Comparison of ENCODE assay signal across 16 cellular contexts in genomic region chr15:94097567-94097966, GRCh38.
DNase-seq lines count a peak whose midpoint lies in the region; ATAC-seq, FAIRE-seq and TF ChIP-seq lines count a peak whose summit lies in the region.
"Had no signal": no experiment of that assay in that cellular context is flagged by ENCODE, and none has a peak within 500 bp of the region (broad histone marks: within the 10 kb centered on the region; RNA-seq: fewer than 3 reads in every experiment).

No MANE protein-coding gene starts in this region.

- H3K79me2 ChIP-seq in GM23248 (ENCODE audit: insufficient read depth), result no peaks in the 10 kb centered on the region
- no peaks in the 10 kb centered on the region for H3K79me2 ChIP-seq in astrocyte (ENCODE audit: insufficient read depth, low read length)
- H3K79me2 ChIP-seq in OCI-LY7 (ENCODE audit: insufficient read depth, low read depth, low read length), result no peaks in the 10 kb centered on the region

- no peak overlapping the region for H3K4me2 ChIP-seq in GM23248 (ENCODE audit: unreplicated experiment)
- H3K4me2 ChIP-seq in astrocyte (ENCODE audit: low read length), result no peak overlapping the region
- no peak overlapping the region for H3K4me2 ChIP-seq in OCI-LY7 (ENCODE audit: low read length)
- H3K4me2 ChIP-seq: BLaER1 treated with 17β-estradiol and CSF1 and Interleukin-3, amounts not matched to agents 10 nM and 100 nM had no signal

- H3K9me2 ChIP-seq in GM23248 (ENCODE audit: insufficient read depth) (no peaks in the 10 kb centered on the region), OCI-LY7 (ENCODE audit: insufficient read depth, low read length) (no peaks in the 10 kb centered on the region)

- H3K9ac ChIP-seq in GM23248 (no peak overlapping the region), astrocyte (ENCODE audit: low read length) (no peak overlapping the region), muscle layer of colon (ENCODE audit: low read length) (no peak overlapping the region)
- H3K9ac ChIP-seq: BLaER1 treated with 17β-estradiol and CSF1 and Interleukin-3, amounts not matched to agents 10 nM and 100 nM had no signal

- H4K20me1 ChIP-seq in GM23248 (ENCODE audit: insufficient read depth) (no peaks in the 10 kb centered on the region), astrocyte (ENCODE audit: insufficient read depth, low read length) (no peaks in the 10 kb centered on the region), OCI-LY7 (ENCODE audit: insufficient read depth, low read length) (no peaks in the 10 kb centered on the region)
- H4K20me1 ChIP-seq: BLaER1 treated with 17β-estradiol and CSF1 and Interleukin-3, amounts not matched to agents 10 nM and 100 nM had no signal

- ATAC-seq in gastrocnemius medialis, result no peak

- TF ChIP-seq CTCF in astrocyte (IDR thresholded peaks at IDR 0.05; ENCODE audit: insufficient read depth, low read depth, low read length), result no peak
- no peak for TF ChIP-seq CTCF in gastrocnemius medialis (IDR thresholded peaks at IDR 0.05 in 4 of 5, conservative IDR thresholded peaks at IDR 0.05 in 1 of 5)
- no peak for TF ChIP-seq CTCF in OCI-LY7 (conservative IDR thresholded peaks at IDR 0.05; ENCODE audit: low read length)

- H3K9me3 Mint-ChIP-seq in astrocyte (ENCODE audit: unreplicated experiment), result no peaks in the 10 kb centered on the region

- no peak for TF ChIP-seq POLR2A in gastrocnemius medialis (IDR thresholded peaks at IDR 0.05)

- H3K27me3 ChIP-seq in GM23248 (replicated peaks; ENCODE audit: insufficient read depth) (no peaks in the 10 kb centered on the region), astrocyte (ENCODE audit: insufficient read depth, low read length) (no peaks in the 10 kb centered on the region), muscle layer of colon (ENCODE audit: control insufficient read depth in 1 of 2, insufficient read depth in 2 of 2, low read length in 2 of 2) (no peaks in the 10 kb centered on the region), gastrocnemius medialis (no peaks in the 10 kb centered on the region)
- H3K27me3 ChIP-seq: BLaER1 treated with 17β-estradiol and CSF1 and Interleukin-3, amounts not matched to agents 10 nM and 100 nM; SJCRH30 had no signal

- no peaks in the 10 kb centered on the region for H3K9me3 ChIP-seq in GM23248 (ENCODE audit: low read depth)
- H3K9me3 ChIP-seq in astrocyte (ENCODE audit: insufficient read depth, low read depth, low read length), result no peaks in the 10 kb centered on the region
- no peaks in the 10 kb centered on the region for H3K9me3 ChIP-seq in muscle layer of colon (ENCODE audit: low read length)
- H3K9me3 ChIP-seq in gastrocnemius medialis, result no peaks in the 10 kb centered on the region
- H3K9me3 ChIP-seq in OCI-LY7 (ENCODE audit: low read length), result no peaks in the 10 kb centered on the region
- H3K9me3 ChIP-seq: BLaER1 treated with 17β-estradiol and CSF1 and Interleukin-3, amounts not matched to agents 10 nM and 100 nM; HAP-1; SJCRH30 had no signal

- H3F3A ChIP-seq in GM23248 (ENCODE audit: insufficient read depth), result peaks cover 8% of the 10 kb centered on the region; the same call in 1 of the 2 replicates

- H3K4me1 ChIP-seq in GM23248 (ENCODE audit: insufficient read depth), result peaks cover 13% of the 10 kb centered on the region; the same call in 1 of the 2 replicates
- H3K4me1 ChIP-seq in astrocyte (ENCODE audit: insufficient read depth, low read length), result no peaks in the 10 kb centered on the region
- H3K4me1 ChIP-seq in muscle layer of colon (ENCODE audit: insufficient read depth, low read length), result peaks cover 38% of the 10 kb centered on the region
- no peaks in the 10 kb centered on the region for H3K4me1 ChIP-seq in gastrocnemius medialis
- H3K4me1 ChIP-seq in OCI-LY7 (ENCODE audit: insufficient read depth, low read length, poor library complexity, severe bottlenecking), result no peaks in the 10 kb centered on the region
- H3K4me1 ChIP-seq: BLaER1 treated with 17β-estradiol and CSF1 and Interleukin-3, amounts not matched to agents 10 nM and 100 nM had no signal

- DNase-seq in GM23248 (peak; percentile 53), astrocyte (ENCODE audit: low read depth) (peak; percentile 39), gastrocnemius medialis (no peak), KG1 (lab: John Stamatoyannopoulos, UW) (no peak), OCI-LY7 (ENCODE audit: low spot score) (no peak), inferior parietal cortex (ENCODE audit: extremely low spot score) (no peak)
- DNase-seq: Karpas-422, NCI-H2029, NCI-H2171 treated with DMSO at 0.1 percent for 48 hours, NCI-H82, SJCRH30 had no signal

- H3K36me3 Mint-ChIP-seq in astrocyte (ENCODE audit: low read depth, unreplicated experiment), result no peaks in the 10 kb centered on the region

- H3K27ac Mint-ChIP-seq in astrocyte (ENCODE audit: unreplicated experiment), result no peak overlapping the region

- in situ Hi-C loops in GM23248 (cut with MboI), result no loop called here
- in situ Hi-C loops in gastrocnemius medialis (cut with MboI; ENCODE audit: low sequenced_read_pairs in 4 of 4), result no loop called here

- H3K4me1 Mint-ChIP-seq in astrocyte (ENCODE audit: low read depth, unreplicated experiment), result peaks cover 7% of the 10 kb centered on the region

- no peaks in the 10 kb centered on the region for H3K36me3 ChIP-seq in GM23248 (ENCODE audit: low read depth)
- H3K36me3 ChIP-seq in astrocyte (ENCODE audit: insufficient read depth, low read length), result no peaks in the 10 kb centered on the region
- H3K36me3 ChIP-seq in muscle layer of colon (ENCODE audit: insufficient read depth, low read length), result no peaks in the 10 kb centered on the region
- H3K36me3 ChIP-seq in gastrocnemius medialis, result no peaks in the 10 kb centered on the region
- no peaks in the 10 kb centered on the region for H3K36me3 ChIP-seq in OCI-LY7 (ENCODE audit: insufficient read depth, low read length)
- H3K36me3 ChIP-seq: BLaER1 treated with 17β-estradiol and CSF1 and Interleukin-3, amounts not matched to agents 10 nM and 100 nM; HAP-1; SJCRH30 had no signal

- H2AFZ ChIP-seq in GM23248, result no peak overlapping the region
- no peak overlapping the region for H2AFZ ChIP-seq in astrocyte (ENCODE audit: low read depth, low read length)
- H2AFZ ChIP-seq in OCI-LY7 (ENCODE audit: low read length), result no peak overlapping the region

- WGBS in GM23248 (ENCODE audit: low coverage in 1 of 2, low lambda C conversion rate in 2 of 2, missing lambda C conversion rate in 2 of 2), 2 experiments, result 54 to 64% methylated on average over 5 of the region's 5 CpGs

- FAIRE-seq in astrocyte (lab: Jason Lieb, UNC), result no peak
- FAIRE-seq: GM12891, GM19239 had no signal

- CTCF ChIA-PET in OCI-LY7 (lab: Charles Lee; ENCODE audit: unreplicated experiment), result no interaction called here

- H3K27ac ChIP-seq in GM23248, result no peak overlapping the region
- no peak overlapping the region for H3K27ac ChIP-seq in astrocyte (ENCODE audit: low read depth, low read length)
- peak overlapping the region; percentile 86 for H3K27ac ChIP-seq in muscle layer of colon (ENCODE audit: low read depth, low read length)
- H3K27ac ChIP-seq in gastrocnemius medialis, result no peak overlapping the region
- no peak overlapping the region for H3K27ac ChIP-seq in OCI-LY7 (ENCODE audit: low read depth, low read length, poor library complexity, severe bottlenecking)
- H3K27ac ChIP-seq: BLaER1 treated with 17β-estradiol and CSF1 and Interleukin-3, amounts not matched to agents 10 nM and 100 nM; SJCRH30 had no signal

- intact Hi-C loops in gastrocnemius medialis (cut with DNase I; ENCODE audit: low total_unique reads), result no loop called here
- intact Hi-C loops in OCI-LY7 (cut with micrococcal nuclease; ENCODE audit: unreplicated experiment), result no loop called here

- no peak overlapping the region for H3K4me3 ChIP-seq in GM23248
- H3K4me3 ChIP-seq in astrocyte (ENCODE audit: insufficient read depth, low read depth, low read length), result no peak overlapping the region
- no peak overlapping the region for H3K4me3 ChIP-seq in muscle layer of colon (ENCODE audit: low read depth in 1 of 2, low read length in 2 of 2)
- H3K4me3 ChIP-seq in gastrocnemius medialis, result no peak overlapping the region
- no peak overlapping the region for H3K4me3 ChIP-seq in OCI-LY7 (ENCODE audit: low read depth, low read length, poor library complexity, severe bottlenecking)
- H3K4me3 ChIP-seq: BLaER1 treated with 17β-estradiol and CSF1 and Interleukin-3, amounts not matched to agents 10 nM and 100 nM; HAP-1; SJCRH30 had no signal

- POLR2A ChIA-PET in OCI-LY7 (lab: Charles Lee), result interaction anchor here (0.6 kb wide), 1 partner anchor 25 kb away, joined by 3 read pairs; no protein-coding TSS in a partner anchor

- no peaks in the 10 kb centered on the region for H3K27me3 Mint-ChIP-seq in astrocyte (ENCODE audit: low read depth, unreplicated experiment)

- H3K4me3 Mint-ChIP-seq in astrocyte (ENCODE audit: unreplicated experiment), result no peak overlapping the region

- BruUV-seq in OCI-LY7 (replicated peaks; lab: Mats Ljungman, UMichigan), result no TSS peak

Comparison
In these comparisons a context has a peak if more than half of its experiments do, and no peak if none do; other contexts are left out.
1. DNase-seq: peak in GM23248 (single experiment) and astrocyte (single experiment); none in gastrocnemius medialis (0 of 2), KG1 (single experiment), OCI-LY7 (single experiment) and inferior parietal cortex (single experiment).